ENCODE assay signal across 34 cellular contexts in the genomic region with DNA sequence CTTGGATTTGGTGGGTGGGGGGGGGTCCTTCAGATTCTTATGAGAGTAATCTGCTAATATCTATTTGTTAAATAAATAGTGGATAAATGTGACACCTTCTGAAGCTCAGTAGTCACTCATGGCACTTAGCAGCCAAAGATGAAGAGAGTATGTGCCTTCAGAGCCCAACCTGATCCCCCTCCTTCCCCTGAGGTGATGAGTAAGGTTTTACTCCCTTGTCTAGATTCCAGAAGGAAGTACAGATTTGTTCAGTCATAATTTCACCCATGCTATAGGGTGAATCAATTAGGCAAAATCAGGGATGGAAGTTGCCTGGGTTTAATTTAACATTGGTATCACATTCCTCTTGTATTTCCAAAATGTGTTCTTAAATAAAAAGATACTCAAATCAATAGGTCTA.
"Had no signal": no experiment of that assay in that cellular context is flagged by ENCODE, and none has a peak within 500 bp of the region (broad histone marks: within the 10 kb centered on the region; RNA-seq: fewer than 3 reads in every experiment).

No MANE protein-coding gene starts in this region.

- H3K27ac Mint-ChIP-seq: activated B cell treated with CpG ODN at 0.5 μM for 24 hours; activated CD8-positive, alpha-beta memory T cell treated with anti-CD3 and anti-CD28 coated beads, Interleukin-2, amount 10 ng/mL, durations not matched to agents 7 days and 5 days; activated CD8-positive, alpha-beta T cell treated with anti-CD3 and anti-CD28 coated beads for 36 hours; activated naive CD4-positive, alpha-beta T cell treated with anti-CD3 and anti-CD28 coated beads for 36 hours; activated naive CD4-positive, alpha-beta T cell treated with anti-CD3 and anti-CD28 coated beads, Interleukin-2, amount 50 U/mL, for 24 hours; activated naive CD8-positive, alpha-beta T cell treated with anti-CD3 and anti-CD28 coated beads, Interleukin-2, amount 10 ng/mL, durations not matched to agents 7 days and 5 days; activated T-helper 1 cell treated with anti-CD3 and anti-CD28 coated beads, Interleukin-12 subunit alpha, Interleukin-12 subunit beta, Interleukin-2, Interleukin-4 antibody, amounts not matched to agents 30 ng/mL and 10 ng/mL and 1 ng/mL, durations not matched to agents 14 hours and 24 hours and 36 hours; activated T-helper 2 cell treated with anti-CD3 and anti-CD28 coated beads, Interferon-gamma antibody, Interleukin-2, Interleukin-4, amounts not matched to agents 10 μg/mL and 5 μg/mL and 100 μg/mL, durations not matched to agents 14 hours and 24 hours and 36 hours; brain; effector memory CD8-positive, alpha-beta T cell; T-cell; T-helper 1 cell treated with Interleukin-12 subunit alpha and Interleukin-12 subunit beta and Interleukin-4 antibody, amounts not matched to agents 30 μg/mL and 1 μg/mL, for 36 hours; T-helper 2 cell treated with Interferon-gamma antibody and Interleukin-4, amounts not matched to agents 5 μg/mL and 100 μg/mL, for 36 hours had no signal

- H3K27me3 ChIP-seq: ascending aorta, esophagus squamous epithelium, heart left ventricle had no signal

- H3K27me3 Mint-ChIP-seq: activated B cell treated with CpG ODN at 0.5 μM for 24 hours; activated CD8-positive, alpha-beta memory T cell treated with anti-CD3 and anti-CD28 coated beads, Interleukin-2, amount 10 ng/mL, durations not matched to agents 7 days and 5 days; activated CD8-positive, alpha-beta T cell treated with anti-CD3 and anti-CD28 coated beads for 36 hours; activated naive CD4-positive, alpha-beta T cell treated with anti-CD3 and anti-CD28 coated beads, Interleukin-2, amount 50 U/mL, for 24 hours; brain had no signal

- H3K4me3 Mint-ChIP-seq: activated B cell treated with CpG ODN at 0.5 μM for 24 hours; activated CD8-positive, alpha-beta memory T cell treated with anti-CD3 and anti-CD28 coated beads, Interleukin-2, amount 10 ng/mL, durations not matched to agents 7 days and 5 days; activated CD8-positive, alpha-beta T cell treated with anti-CD3 and anti-CD28 coated beads for 36 hours; activated naive CD4-positive, alpha-beta T cell treated with anti-CD3 and anti-CD28 coated beads for 36 hours; activated naive CD4-positive, alpha-beta T cell treated with anti-CD3 and anti-CD28 coated beads, Interleukin-2, amount 50 U/mL, for 24 hours; activated naive CD8-positive, alpha-beta T cell treated with anti-CD3 and anti-CD28 coated beads, Interleukin-2, amount 10 ng/mL, durations not matched to agents 7 days and 5 days; activated T-helper 1 cell treated with anti-CD3 and anti-CD28 coated beads, Interleukin-12 subunit alpha, Interleukin-12 subunit beta, Interleukin-2, Interleukin-4 antibody, amounts not matched to agents 30 ng/mL and 10 ng/mL and 1 ng/mL, durations not matched to agents 14 hours and 24 hours and 36 hours; brain; effector memory CD8-positive, alpha-beta T cell; T-cell; T-helper 1 cell treated with Interleukin-12 subunit alpha and Interleukin-12 subunit beta and Interleukin-4 antibody, amounts not matched to agents 30 μg/mL and 1 μg/mL, for 36 hours; T-helper 2 cell treated with Interferon-gamma antibody and Interleukin-4, amounts not matched to agents 5 μg/mL and 100 μg/mL, for 36 hours had no signal

- H3K36me3 ChIP-seq: ascending aorta, esophagus squamous epithelium, heart left ventricle, WERI-Rb-1 had no signal

- H3K9me3 Mint-ChIP-seq: activated CD8-positive, alpha-beta T cell treated with anti-CD3 and anti-CD28 coated beads for 36 hours; activated naive CD4-positive, alpha-beta T cell treated with anti-CD3 and anti-CD28 coated beads for 36 hours; activated naive CD4-positive, alpha-beta T cell treated with anti-CD3 and anti-CD28 coated beads, Interleukin-2, amount 50 U/mL, for 24 hours; activated naive CD8-positive, alpha-beta T cell treated with anti-CD3 and anti-CD28 coated beads, Interleukin-2, amount 10 ng/mL, durations not matched to agents 7 days and 5 days; activated T-helper 1 cell treated with anti-CD3 and anti-CD28 coated beads, Interleukin-12 subunit alpha, Interleukin-12 subunit beta, Interleukin-2, Interleukin-4 antibody, amounts not matched to agents 30 ng/mL and 10 ng/mL and 1 ng/mL, durations not matched to agents 14 hours and 24 hours and 36 hours; activated T-helper 2 cell treated with anti-CD3 and anti-CD28 coated beads, Interferon-gamma antibody, Interleukin-2, Interleukin-4, amounts not matched to agents 10 μg/mL and 5 μg/mL and 100 μg/mL, durations not matched to agents 14 hours and 24 hours and 36 hours; effector memory CD8-positive, alpha-beta T cell; T-helper 1 cell treated with Interleukin-12 subunit alpha and Interleukin-12 subunit beta and Interleukin-4 antibody, amounts not matched to agents 30 μg/mL and 1 μg/mL, for 36 hours; T-helper 2 cell treated with Interferon-gamma antibody and Interleukin-4, amounts not matched to agents 5 μg/mL and 100 μg/mL, for 36 hours had no signal

- H3K4me3 ChIP-seq: ascending aorta, esophagus squamous epithelium, heart left ventricle had no signal

- DNase-seq: activated B cell treated with CpG ODN at 0.5 μM for 24 hours; activated CD4-positive, alpha-beta T cell treated with anti-CD3 and anti-CD28 coated beads for 48 hours; activated CD4-positive, alpha-beta T cell treated with anti-CD3 and anti-CD28 coated beads, Interleukin-2, amount 50 U/mL, for 1 hour; activated CD4-positive, alpha-beta T cell treated with anti-CD3 and anti-CD28 coated beads, Interleukin-2, amount 50 U/mL, for 48 hours; activated CD8-positive, alpha-beta memory T cell treated with anti-CD3 and anti-CD28 coated beads, Interleukin-2, amount 10 ng/mL, durations not matched to agents 7 days and 5 days; activated CD8-positive, alpha-beta memory T cell treated with anti-CD3 and anti-CD28 coated beads, Interleukin-2, amount 50 U/mL, for 4 hours; activated CD8-positive, alpha-beta T cell treated with anti-CD3 and anti-CD28 coated beads for 36 hours; activated effector memory CD4-positive, alpha-beta T cell treated with anti-CD3 and anti-CD28 coated beads, Interleukin-2, amount 50 U/mL, for 16 hours; activated naive CD4-positive, alpha-beta T cell treated with anti-CD3 and anti-CD28 coated beads for 36 hours; activated naive CD8-positive, alpha-beta T cell treated with anti-CD3 and anti-CD28 coated beads, Interleukin-2, amount 10 ng/mL, durations not matched to agents 7 days and 5 days; activated T-cell treated with anti-CD3 and anti-CD28 coated beads, Interleukin-2, amount 50 U/mL, for 1 hour; activated T-cell treated with anti-CD3 and anti-CD28 coated beads, Interleukin-2, amount 50 U/mL, for 48 hours; caudate nucleus; cortex of kidney; dermis blood vessel endothelial cell; effector CD4-positive, alpha-beta T cell; effector memory CD8-positive, alpha-beta T cell; esophagus squamous epithelium; glutamatergic neuron; heart left ventricle; T-cell; T1000; WERI-Rb-1 had no signal

- H3K4me1 Mint-ChIP-seq: activated B cell treated with CpG ODN at 0.5 μM for 24 hours; activated naive CD4-positive, alpha-beta T cell treated with anti-CD3 and anti-CD28 coated beads, Interleukin-2, amount 50 U/mL, for 24 hours; brain; T-cell had no signal

- H3K9me3 ChIP-seq: ascending aorta, esophagus squamous epithelium, heart left ventricle had no signal

- H3K4me1 ChIP-seq: ascending aorta, esophagus squamous epithelium, heart left ventricle had no signal

- H3K36me3 Mint-ChIP-seq: activated naive CD4-positive, alpha-beta T cell treated with anti-CD3 and anti-CD28 coated beads, Interleukin-2, amount 50 U/mL, for 24 hours; activated naive CD8-positive, alpha-beta T cell treated with anti-CD3 and anti-CD28 coated beads, Interleukin-2, amount 10 ng/mL, durations not matched to agents 7 days and 5 days; brain; T-cell had no signal

- ATAC-seq: activated CD4-positive, CD25-positive, alpha-beta regulatory T cell treated with anti-CD3 and anti-CD28 coated beads, Interleukin-2, amount 50 U/mL, for 24 hours; activated CD8-positive, alpha-beta memory T cell treated with anti-CD3 and anti-CD28 coated beads, Interleukin-2, amount 10 ng/mL, durations not matched to agents 7 days and 5 days; activated CD8-positive, alpha-beta T cell treated with anti-CD3 and anti-CD28 coated beads for 36 hours; effector memory CD8-positive, alpha-beta T cell; heart left ventricle; T-cell had no signal

- FAIRE-seq: colon, frontal cortex had no signal

- H3K27ac ChIP-seq: ascending aorta, epithelial cell of prostate, esophagus squamous epithelium, heart left ventricle, WERI-Rb-1 had no signal
